ENCODE assay signal across 14 cellular contexts in the genomic region with DNA sequence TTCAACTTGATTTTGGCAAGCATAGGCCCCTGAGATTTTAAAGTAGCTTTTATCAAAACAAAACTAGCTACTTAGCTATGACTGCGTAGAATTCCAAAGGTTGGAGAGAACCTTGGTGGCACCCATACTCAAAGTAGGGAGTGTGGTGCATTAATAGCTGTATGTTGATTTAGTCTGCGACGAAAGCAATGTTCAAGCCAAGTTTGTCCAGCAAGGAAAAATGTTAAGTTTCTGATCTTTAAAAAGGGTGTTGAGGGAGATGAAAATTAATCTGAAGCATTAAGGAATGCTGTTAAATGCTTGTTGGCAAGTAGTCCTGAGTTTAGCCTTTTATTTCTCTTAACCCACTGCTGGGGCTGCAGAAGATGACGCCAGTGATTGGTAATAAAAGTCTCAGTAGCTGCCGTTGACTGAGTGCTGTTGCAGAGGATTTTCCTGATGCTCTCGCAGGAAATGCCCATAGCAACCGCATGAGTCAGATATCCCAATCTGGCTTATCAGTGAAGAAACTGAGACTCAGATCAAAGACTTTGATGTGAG.
DNase-seq lines count a peak whose midpoint lies in the region; ATAC-seq and TF ChIP-seq lines count a peak whose summit lies in the region.
"Had no signal": no experiment of that assay in that cellular context is flagged by ENCODE, and none has a peak within 500 bp of the region (broad histone marks: within the 10 kb centered on the region; RNA-seq: fewer than 3 reads in every experiment).

No MANE protein-coding gene starts in this region.

- H3K9me3 Mint-ChIP-seq in activated CD8-positive, alpha-beta memory T cell treated with anti-CD3 and anti-CD28 coated beads, Interleukin-2, amount 10 ng/mL, durations not matched to agents 7 days and 5 days (ENCODE audit: low read depth), result no peaks in the 10 kb centered on the region
- H3K9me3 Mint-ChIP-seq: activated naive CD4-positive, alpha-beta T cell treated with anti-CD3 and anti-CD28 coated beads, Interleukin-2, amount 10 ng/mL, durations not matched to agents 7 days and 5 days; CD8-positive, alpha-beta T cell had no signal

- TF ChIP-seq CTCF in RWPE1 (conservative IDR thresholded peaks at IDR 0.05; ENCODE audit: low read depth) (no peak), osteoblast (IDR thresholded peaks at IDR 0.05; ENCODE audit: extremely low read depth, low read depth, low read length) (no peak)

- no peaks in the 10 kb centered on the region for H3K27me3 ChIP-seq in osteoblast (ENCODE audit: insufficient read depth, low read length)

- CTCF ChIA-PET in RWPE1 (lab: Yijun Ruan, JAX), result no interaction called here
- CTCF ChIA-PET in activated CD8-positive, alpha-beta memory T cell treated with anti-CD3 and anti-CD28 coated beads, Interleukin-2, amount 10 ng/mL, durations not matched to agents 7 days and 5 days (lab: Charles Lee), result interaction anchor here (0.6 kb wide), 1 partner anchor 44 kb away, joined by 3 read pairs; no protein-coding TSS in a partner anchor

- peaks cover 9% of the 10 kb centered on the region for H4K20me1 ChIP-seq in osteoblast (ENCODE audit: insufficient read depth, low read length)

- H3K27ac ChIP-seq in RWPE1 (no peak overlapping the region), osteoblast (ENCODE audit: low read depth, low read length) (peak overlapping the region; percentile 95)
- H3K27ac ChIP-seq: PC-9 had no signal

- H3K36me3 Mint-ChIP-seq in activated CD8-positive, alpha-beta memory T cell treated with anti-CD3 and anti-CD28 coated beads, Interleukin-2, amount 10 ng/mL, durations not matched to agents 7 days and 5 days, result no peaks in the 10 kb centered on the region
- H3K36me3 Mint-ChIP-seq: activated naive CD4-positive, alpha-beta T cell treated with anti-CD3 and anti-CD28 coated beads, Interleukin-2, amount 10 ng/mL, durations not matched to agents 7 days and 5 days; CD8-positive, alpha-beta T cell had no signal

- peak overlapping the region; percentile 74 for H3K4me2 ChIP-seq in osteoblast (ENCODE audit: insufficient read depth, low read length)
- H3K4me2 ChIP-seq: PC-9 had no signal

- H3K36me3 ChIP-seq in osteoblast (ENCODE audit: insufficient read depth, low read length), result no peaks in the 10 kb centered on the region

- H3K4me3 ChIP-seq in osteoblast (ENCODE audit: insufficient read depth, low read length), result peak overlapping the region; percentile 40
- H3K4me3 ChIP-seq: PC-9 had no signal

- no peaks in the 10 kb centered on the region for H3K4me1 Mint-ChIP-seq in activated CD8-positive, alpha-beta memory T cell treated with anti-CD3 and anti-CD28 coated beads, Interleukin-2, amount 10 ng/mL, durations not matched to agents 7 days and 5 days
- H3K4me1 Mint-ChIP-seq: activated naive CD4-positive, alpha-beta T cell treated with anti-CD3 and anti-CD28 coated beads, Interleukin-2, amount 10 ng/mL, durations not matched to agents 7 days and 5 days had no signal

- H2AFZ ChIP-seq in osteoblast (ENCODE audit: low read length), result no peak overlapping the region
- H2AFZ ChIP-seq: PC-9 had no signal

- ATAC-seq in HG03342 (IDR thresholded peaks at IDR 0.05; ENCODE audit: unreplicated experiment) (no peak), GM18502 (IDR thresholded peaks at IDR 0.05; ENCODE audit: poor library complexity, unreplicated experiment) (no peak)
- no peak for ATAC-seq in activated CD8-positive, alpha-beta memory T cell treated with anti-CD3 and anti-CD28 coated beads, Interleukin-2, amount 10 ng/mL, durations not matched to agents 7 days and 5 days
- ATAC-seq: CD8-positive, alpha-beta T cell; esophagus mucosa had no signal

- H3K4me1 ChIP-seq in osteoblast (ENCODE audit: insufficient read depth, low read length), result peaks cover 38% of the 10 kb centered on the region

- H3K79me2 ChIP-seq in osteoblast (ENCODE audit: insufficient read depth, low read length), result peaks cover 53% of the 10 kb centered on the region

- H3K27ac Mint-ChIP-seq in activated CD8-positive, alpha-beta memory T cell treated with anti-CD3 and anti-CD28 coated beads, Interleukin-2, amount 10 ng/mL, durations not matched to agents 7 days and 5 days, result no peak overlapping the region
- H3K27ac Mint-ChIP-seq: activated naive CD4-positive, alpha-beta T cell treated with anti-CD3 and anti-CD28 coated beads, Interleukin-2, amount 10 ng/mL, durations not matched to agents 7 days and 5 days; CD8-positive, alpha-beta T cell had no signal

- H3K9me3 ChIP-seq in osteoblast (ENCODE audit: low read depth, low read length), result no peaks in the 10 kb centered on the region

- H3K4me3 Mint-ChIP-seq in activated CD8-positive, alpha-beta memory T cell treated with anti-CD3 and anti-CD28 coated beads, Interleukin-2, amount 10 ng/mL, durations not matched to agents 7 days and 5 days, result no peak overlapping the region
- H3K4me3 Mint-ChIP-seq: activated naive CD4-positive, alpha-beta T cell treated with anti-CD3 and anti-CD28 coated beads, Interleukin-2, amount 10 ng/mL, durations not matched to agents 7 days and 5 days; CD8-positive, alpha-beta T cell had no signal

- DNase-seq in AG20443 (ENCODE audit: low spot score) (peak; percentile 64), RWPE1 (ENCODE audit: low spot score) (peak; percentile 20), fibroblast of gingiva (ENCODE audit: low read depth) (peak; percentile 21), osteoblast (ENCODE audit: insufficient read length, low spot score, missing footprints) (peak; percentile 83), SKM-1 (lab: John Stamatoyannopoulos, UW; ENCODE audit: unreplicated experiment) (no peak)
- DNase-seq in activated CD8-positive, alpha-beta memory T cell treated with anti-CD3 and anti-CD28 coated beads, Interleukin-2, amount 10 ng/mL, durations not matched to agents 7 days and 5 days, result no peak
- DNase-seq: activated CD4-positive, alpha-beta T cell treated with anti-CD3 and anti-CD28 coated beads for 1 hour; activated naive CD4-positive, alpha-beta T cell treated with anti-CD3 and anti-CD28 coated beads, Interleukin-2, amount 10 ng/mL, durations not matched to agents 7 days and 5 days; CD8-positive, alpha-beta T cell; NCI-H1417; PC-9 had no signal

- H3K27me3 Mint-ChIP-seq in activated CD8-positive, alpha-beta memory T cell treated with anti-CD3 and anti-CD28 coated beads, Interleukin-2, amount 10 ng/mL, durations not matched to agents 7 days and 5 days, result peaks cover 10% of the 10 kb centered on the region
- H3K27me3 Mint-ChIP-seq: activated naive CD4-positive, alpha-beta T cell treated with anti-CD3 and anti-CD28 coated beads, Interleukin-2, amount 10 ng/mL, durations not matched to agents 7 days and 5 days had no signal

- POLR2A ChIA-PET in RWPE1 (lab: Yijun Ruan, JAX; ENCODE audit: low non-redundant PET), result no interaction called here

Comparison
In these comparisons a context has a peak if more than half of its experiments do, and no peak if none do; other contexts are left out.
1. DNase-seq: peak in AG20443 (single experiment), RWPE1 (single experiment), fibroblast of gingiva (single experiment) and osteoblast (single experiment); none in SKM-1 (single experiment) and activated CD8-positive, alpha-beta memory T cell treated with anti-CD3 and anti-CD28 coated beads, Interleukin-2, amount 10 ng/mL, durations not matched to agents 7 days and 5 days (single experiment).